Comparison of ENCODE assay signal across 13 cellular contexts in genomic region chr4:22474636-22475310, GRCh38. TPM values are rescaled to one million over a fixed set of nuclear protein-coding genes. Genes with fewer than 3 reads are reported as not detected.
A peak's percentile ranks its signal among the peaks of the same experiment; 100 is the strongest.
DNase-seq lines count a peak whose midpoint lies in the region; ATAC-seq, FAIRE-seq and TF ChIP-seq lines count a peak whose summit lies in the region.
"Had no signal": no experiment of that assay in that cellular context is flagged by ENCODE, and none has a peak within 500 bp of the region (broad histone marks: within the 10 kb centered on the region; RNA-seq: fewer than 3 reads in every experiment).

No MANE protein-coding gene starts in this region.

- H3K27ac ChIP-seq in A549 (0 out of 6 replicates have a peak overlapping the region, but pooled peaks of 1 of the 2 experiments have one; percentile 16), HCT116 (ENCODE audit: low read depth, low read length) (peak overlapping the region; percentile 44), keratinocyte (ENCODE audit: control insufficient read depth, insufficient read depth, low read length) (peak overlapping the region; percentile 65)
- H3K27ac ChIP-seq: body of pancreas, tibial nerve had no signal

- TSS peak; percentile 53 for BruUV-seq in HCT116 (replicated peaks; lab: Mats Ljungman, UMichigan)

- TF ChIP-seq CTCF in A549 (IDR thresholded peaks at IDR 0.05) (no peak), HCT116 (IDR thresholded peaks at IDR 0.05 in 2 of 3, conservative IDR thresholded peaks at IDR 0.05 in 1 of 3; ENCODE audit: borderline replicate concordance in 1 of 3, insufficient read depth in 1 of 3, low read depth in 2 of 3, low read length in 2 of 3) (no peak), astrocyte of the spinal cord (IDR thresholded peaks at IDR 0.05; ENCODE audit: low read depth, low read length) (no peak), keratinocyte (optimal IDR thresholded peaks at IDR 0.05 in 1 of 3, IDR thresholded peaks at IDR 0.05 in 1 of 3, conservative IDR thresholded peaks at IDR 0.05 in 1 of 3; ENCODE audit: extremely low read depth in 1 of 3, insufficient read depth in 2 of 3, low read length in 3 of 3) (no peak)

- H3K36me3 ChIP-seq in HCT116 (ENCODE audit: control insufficient read depth in 1 of 2, insufficient read depth in 2 of 2, low read length in 2 of 2) = peaks cover 0 to 4% of the 10 kb centered on the region in 2 experiments; a peak in 1 of 4 replicates
- peaks cover 3% of the 10 kb centered on the region in 2 experiments for H3K36me3 ChIP-seq in keratinocyte (ENCODE audit: control insufficient read depth in 2 of 2, extremely low read depth in 1 of 2, insufficient read depth in 2 of 2, low read length in 2 of 2)

- DNase-seq in A549 (ENCODE audit: low read depth in 1 of 2, low spot score in 1 of 2) = no peak
- DNase-seq in HCT116 (ENCODE audit: low read depth, low spot score) = peak; percentile 52
- DNase-seq in astrocyte of the spinal cord (ENCODE audit: low read depth, low spot score) = peak; percentile 62
- no peak for DNase-seq in keratinocyte (ENCODE audit: low read depth, low spot score)
- no peak for DNase-seq in iPS-NIHi11 (ENCODE audit: low spot score)
- DNase-seq in stimulated activated CD4-positive, alpha-beta T cell treated with anti-CD3 and anti-CD28 coated beads, Interleukin-1b, Interleukin-23, amount 100 ng/mL, for 48 hours = no peak
- DNase-seq in retina = no peak
- no peak for DNase-seq in mucosa of gallbladder (ENCODE audit: low spot score)
- DNase-seq: body of pancreas, DMS 273 treated with DMSO at 0.1 percent for 48 hours, hypothalamus, T-helper 17 cell had no signal

- no peak for FAIRE-seq in A549 (lab: Jason Lieb, UNC)
- FAIRE-seq in keratinocyte (lab: Jason Lieb, UNC) = peak; percentile 78

- dilution Hi-C loops in keratinocyte (cut with MboI; ENCODE audit: extremely low pct_ligation_motif_present, low sequenced_read_pairs) = no loop called here

- TF ChIP-seq RAD21 in A549 (conservative IDR thresholded peaks at IDR 0.05 in 1 of 2, IDR thresholded peaks at IDR 0.05 in 1 of 2) = no peak
- no peak for TF ChIP-seq RAD21 in HCT116 (IDR thresholded peaks at IDR 0.05; ENCODE audit: low read depth)

- H3K9me2 ChIP-seq in HCT116 (ENCODE audit: insufficient read depth) = no peaks in the 10 kb centered on the region

- H2AFZ ChIP-seq in HCT116 (ENCODE audit: low read depth, low read length, poor library complexity, severe bottlenecking) = no peak overlapping the region
- no peak overlapping the region for H2AFZ ChIP-seq in keratinocyte (ENCODE audit: control insufficient read depth, low read length)

- H3K9ac ChIP-seq in HCT116 (ENCODE audit: low read length) (peak overlapping the region; percentile 10), keratinocyte (ENCODE audit: control insufficient read depth, extremely low read depth, insufficient read depth, low read length) (no peak overlapping the region)

- CTCF ChIA-PET in A549 (lab: Yijun Ruan, JAX) (no interaction called here), HCT116 (lab: Charles Lee) (interaction anchor here (1.2 kb wide), 1 partner anchor 133 kb away, joined by 3 read pairs; no protein-coding TSS in a partner anchor)

- RAD21 ChIA-PET in HCT116 (lab: Charles Lee; ENCODE audit: low non-redundant PET in 1 of 2, low total read pairs in 2 of 2, uncharacterized antibody in 2 of 2, unreplicated experiment in 2 of 2) = no interaction called here

- ATAC-seq in A549 (no peak), HCT116 (peak; percentile 79)
- ATAC-seq: body of pancreas, T-helper 17 cell had no signal

- H3K4me1 ChIP-seq in A549 = peaks cover 9% of the 10 kb centered on the region; the same call in 2 of the 3 replicates
- H3K4me1 ChIP-seq in HCT116 (ENCODE audit: control insufficient read depth in 1 of 2, insufficient read depth in 2 of 2, low read length in 2 of 2) = peaks cover 17 to 31% of the 10 kb centered on the region in 2 experiments
- H3K4me1 ChIP-seq in keratinocyte (ENCODE audit: control insufficient read depth, extremely low read depth, insufficient read depth, low read length) = peaks cover 41% of the 10 kb centered on the region

- TF ChIP-seq POLR2A in A549 (IDR thresholded peaks at IDR 0.05; ENCODE audit: low read length) = no peak
- no peak for TF ChIP-seq POLR2A in HCT116 (IDR thresholded peaks at IDR 0.05; ENCODE audit: borderline replicate concordance, extremely low read depth, insufficient read depth, insufficient read length)

- TF ChIP-seq EP300 in A549 (IDR thresholded peaks at IDR 0.05) = no peak

- no peaks in the 10 kb centered on the region for H3K9me3 ChIP-seq in A549
- H3K9me3 ChIP-seq in HCT116 (ENCODE audit: control insufficient read depth in 1 of 2, insufficient read depth in 1 of 2, low read depth in 1 of 2, low read length in 2 of 2) = no peaks in the 10 kb centered on the region
- no peaks in the 10 kb centered on the region for H3K9me3 ChIP-seq in keratinocyte (ENCODE audit: control insufficient read depth, low read depth, low read length)
- H3K9me3 ChIP-seq: body of pancreas, tibial nerve had no signal

- POLR2A ChIA-PET in A549 (lab: Yijun Ruan, JAX) = no interaction called here
- POLR2A ChIA-PET in HCT116 (lab: Charles Lee) = interaction anchor here (1.7 kb wide), 1 partner anchor 27 kb away, joined by 4 read pairs; no protein-coding TSS in a partner anchor

- 63% methylated on average over 5 of the region's 5 CpGs for WGBS in A549 (ENCODE audit: missing lambda C conversion rate)

- H3K79me2 ChIP-seq in HCT116 (ENCODE audit: insufficient read depth, low read length) (peaks cover 73% of the 10 kb centered on the region), keratinocyte (ENCODE audit: control insufficient read depth, insufficient read depth, low read length) (peaks cover 56% of the 10 kb centered on the region)

- intact Hi-C loops in HCT116 (cut with micrococcal nuclease) = no loop called here

- H3K9me1 ChIP-seq in keratinocyte (ENCODE audit: control insufficient read depth, extremely low read depth, insufficient read depth, low read length) = peaks cover 2% of the 10 kb centered on the region

- in situ Hi-C loops in astrocyte of the spinal cord (cut with HindIII; ENCODE audit: low sequenced_read_pairs) = no loop called here

- no peak overlapping the region for H3K4me3 ChIP-seq in A549
- H3K4me3 ChIP-seq in HCT116 (replicated peaks in 1 of 2; ENCODE audit: low read depth in 1 of 2, low read length in 2 of 2) = peak overlapping the region; percentile 3 to 35; a peak in 3 of 4 replicates
- no peak overlapping the region for H3K4me3 ChIP-seq in astrocyte of the spinal cord (ENCODE audit: low read depth, low read length)
- peak overlapping the region in 1 of 3 experiments; percentile 3 for H3K4me3 ChIP-seq in keratinocyte (ENCODE audit: control insufficient read depth in 2 of 3, extremely low read depth in 1 of 3, insufficient read depth in 2 of 3, low read depth in 1 of 3, low read length in 3 of 3)
- H3K4me3 ChIP-seq: body of pancreas, tibial nerve had no signal

- H4K20me1 ChIP-seq in HCT116 (ENCODE audit: insufficient read depth) (no peaks in the 10 kb centered on the region), keratinocyte (ENCODE audit: control insufficient read depth, extremely low read depth, insufficient read depth, low read length) (no peaks in the 10 kb centered on the region)

- no peaks in the 10 kb centered on the region for H3K27me3 ChIP-seq in HCT116 (ENCODE audit: insufficient read depth, low read length)
- no peaks in the 10 kb centered on the region for H3K27me3 ChIP-seq in keratinocyte (ENCODE audit: control insufficient read depth, extremely low read depth, insufficient read depth, low read length)
- H3K27me3 ChIP-seq: body of pancreas, tibial nerve had no signal

- peak overlapping the region; percentile 42; the same call in 2 of the 3 replicates for H3K4me2 ChIP-seq in A549
- peak overlapping the region; percentile 59 for H3K4me2 ChIP-seq in HCT116 (ENCODE audit: low read length)
- H3K4me2 ChIP-seq in keratinocyte (ENCODE audit: control insufficient read depth, extremely low read depth, insufficient read depth, low read depth, low read length) = peak overlapping the region; percentile 46

TF ChIP-seq in HCT116, 20 proteins besides CTCF, POLR2A, EP300 and RAD21:
- no peak for TF ChIP-seq TCF7L2 (IDR thresholded peaks at IDR 0.05; ENCODE audit: borderline replicate concordance, extremely low read depth, insufficient read depth, insufficient read length)
- peak; percentile 42; the same call in 1 of the 2 replicates for TF ChIP-seq SP1 (IDR thresholded peaks at IDR 0.05; ENCODE audit: low read depth)
- peak; percentile 62 for TF ChIP-seq JUND (IDR thresholded peaks at IDR 0.05)
- TF ChIP-seq FOSL1 (IDR thresholded peaks at IDR 0.05; ENCODE audit: low read depth) = peak; percentile 60; the same call in 1 of the 2 replicates
- TF ChIP-seq POLR2AphosphoS5 (IDR thresholded peaks at IDR 0.05; ENCODE audit: low read depth, low read length) = no peak

RNA-seq across cellular contexts. Expression of gene ADGRA3, which starts 41.1 kb away (rescaled TPM):
- 20.0 and 33.4 TPM in 2 replicates for polyA plus RNA-seq in A549 (2011; rRNA removed)
- 8.3 and 8.9 TPM in 2 replicates for polyA plus RNA-seq in A549 (2012; cell fraction: cytosol; rRNA removed)
- polyA plus RNA-seq in A549 (2012; cell fraction: nucleus; rRNA removed) = 8.8 and 20.9 TPM in 2 replicates
- 17.9 to 19.4 TPM (median 18.2 TPM) in 3 replicates for polyA plus RNA-seq in A549 (2017; fragmentation: RNase III; extraction: RNeasy Plus Mini Kit Qiagen cat#74134 plus additional on column Dnase treatment)
- 57.6 and 77.7 TPM in 2 replicates for polyA minus RNA-seq in A549 (2011; rRNA and poly(A)+ RNA removed)
- 43.0 TPM for total RNA-seq in HCT116 (2021; ENCODE audit: unreplicated experiment)
- 18.3 and 20.5 TPM in 2 replicates for polyA plus RNA-seq in HCT116 (2012)
- polyA plus RNA-seq in keratinocyte = 35.1 to 38.7 TPM (median 36.4 TPM) in 3 replicates
- polyA plus RNA-seq in keratinocyte (2011; ENCODE audit: low read depth) = 17.7 TPM
- 15.6 and 24.3 TPM in 2 replicates for polyA plus RNA-seq in keratinocyte (2011; cell fraction: cytosol; rRNA removed)
- polyA plus RNA-seq in keratinocyte (2011; cell fraction: nucleus; rRNA removed) = 61.9 and 72.5 TPM in 2 replicates
- 23.1 and 30.2 TPM in 2 replicates for polyA plus RNA-seq in keratinocyte (2012; ENCODE audit: low replicate concordance)
- 55.7 to 129 TPM (median 90.1 TPM) in 3 replicates for polyA minus RNA-seq in keratinocyte
- 31.3 TPM for polyA minus RNA-seq in keratinocyte (2011; cell fraction: cytosol; rRNA and poly(A)+ RNA removed)
- 75.0 and 117 TPM in 2 replicates for polyA minus RNA-seq in keratinocyte (2011; cell fraction: nucleus; rRNA and poly(A)+ RNA removed)
- total RNA-seq in mucosa of gallbladder = 26.2 TPM

Comparison
In these comparisons a context has a peak if more than half of its experiments do, and no peak if none do; other contexts are left out.
1. DNase-seq: peak in HCT116 (single experiment) and astrocyte of the spinal cord (single experiment); none in A549 (0 of 2), keratinocyte (single experiment), iPS-NIHi11 (single experiment), stimulated activated CD4-positive, alpha-beta T cell treated with anti-CD3 and anti-CD28 coated beads, Interleukin-1b, Interleukin-23, amount 100 ng/mL, for 48 hours (single experiment), retina (single experiment) and mucosa of gallbladder (single experiment).
2. H3K4me3 ChIP-seq: peak in HCT116 (2 of 2); none in A549 (single experiment) and astrocyte of the spinal cord (single experiment).
3. Peak in every context shown above with its lines, with median percentiles within 50 percentile points of each other: H3K4me2 ChIP-seq.